ENCODE assay signal across 17 cellular contexts in the genomic region with DNA sequence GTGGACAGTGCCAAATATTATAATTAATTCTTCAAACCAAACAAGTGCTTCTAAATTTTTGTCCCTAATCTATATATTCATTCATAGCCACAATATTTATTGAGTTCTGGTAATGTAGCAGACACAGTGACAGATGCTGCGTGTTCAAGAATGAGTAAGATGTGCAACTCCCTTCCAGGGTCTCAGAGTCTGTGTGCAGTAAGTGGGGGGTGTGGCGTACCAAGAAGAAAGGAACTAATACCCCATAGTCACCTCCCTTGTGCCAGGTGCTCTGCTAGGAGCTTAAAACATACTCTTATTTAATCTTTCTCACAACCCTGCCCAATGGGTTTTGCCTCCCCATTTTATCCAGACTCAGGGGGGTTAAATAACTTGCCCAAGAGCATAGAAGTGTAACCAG.
DNase-seq lines count a peak whose midpoint lies in the region; ATAC-seq and TF ChIP-seq lines count a peak whose summit lies in the region.
"Had no signal": no experiment of that assay in that cellular context is flagged by ENCODE, and none has a peak within 500 bp of the region (broad histone marks: within the 10 kb centered on the region; RNA-seq: fewer than 3 reads in every experiment).

No MANE protein-coding gene starts in this region.

- ATAC-seq in GM18868 (IDR thresholded peaks at IDR 0.05; ENCODE audit: unreplicated experiment) = peak; percentile 59
- peak; percentile 25 for ATAC-seq in HG02678 (IDR thresholded peaks at IDR 0.05; ENCODE audit: unreplicated experiment)
- ATAC-seq in HG03520 (IDR thresholded peaks at IDR 0.05; ENCODE audit: unreplicated experiment) = peak; percentile 48
- ATAC-seq in heart right ventricle = no peak

- H3K4me3 ChIP-seq in BLaER1 (no peak overlapping the region), heart right ventricle (no peak overlapping the region)
- H3K4me3 ChIP-seq: MG63 had no signal

- no peaks in the 10 kb centered on the region for H3K36me3 ChIP-seq in BLaER1
- no peaks in the 10 kb centered on the region for H3K36me3 ChIP-seq in heart right ventricle
- H3K36me3 ChIP-seq: MG63 had no signal

- H3K9ac ChIP-seq in BLaER1 = no peak overlapping the region

- WGBS in heart right ventricle, 2 donors = 93 to 97% methylated on average over 2 of the region's 2 CpGs

- H3K4me1 ChIP-seq in BLaER1 (peaks cover 6% of the 10 kb centered on the region; the same call in 1 of the 2 replicates), heart right ventricle (no peaks in the 10 kb centered on the region)

- DNase-seq in NK-92 treated with Interleukin-12 subunit alpha and Interleukin-12 subunit beta, amount 100 ng/mL, for 24 hours (lab: John Stamatoyannopoulos, UW) = no peak
- DNase-seq in heart right ventricle = no peak
- DNase-seq in activated naive CD4-positive, alpha-beta T cell treated with Interleukin-2 at 50 U/mL for 16 hours = no peak
- no peak for DNase-seq in NCI-H524 (lab: John Stamatoyannopoulos, UW)
- DNase-seq: H9, Karpas-422, MG63, NCI-H1092 treated with DMSO at 0.1 percent for 48 hours, NCI-H1694, NCI-H2227 treated with DMSO at 0.1 percent for 48 hours, NCI-H524 treated with DMSO at 0.1 percent for 48 hours, OCI-M1 had no signal

- no peaks in the 10 kb centered on the region for H3K9me3 ChIP-seq in BLaER1
- no peaks in the 10 kb centered on the region for H3K9me3 ChIP-seq in heart right ventricle
- H3K9me3 ChIP-seq: MG63 had no signal

- intact Hi-C loops in heart right ventricle (cut with DNase I) = no loop called here

- H3K27ac ChIP-seq in BLaER1 (no peak overlapping the region), heart right ventricle (no peak overlapping the region)
- H3K27ac ChIP-seq: C4-2B had no signal

- no peak for TF ChIP-seq CTCF in heart right ventricle (IDR thresholded peaks at IDR 0.05)

- no peaks in the 10 kb centered on the region for H4K20me1 ChIP-seq in BLaER1

- 0 out of 2 replicates have a peak overlapping the region, but pooled peaks have one; percentile 4 for H3K4me2 ChIP-seq in BLaER1

- H3K27me3 ChIP-seq in BLaER1 = no peaks in the 10 kb centered on the region
- H3K27me3 ChIP-seq in heart right ventricle = no peaks in the 10 kb centered on the region
- H3K27me3 ChIP-seq: MG63 had no signal

Comparison
In these comparisons a context has a peak if more than half of its experiments do, and no peak if none do; other contexts are left out.
1. ATAC-seq: peak in GM18868 (single experiment), HG02678 (single experiment) and HG03520 (single experiment); none in heart right ventricle (0 of 8).